ENCODE assay signal across 9 cellular contexts in genomic region chr21:46295996-46296752, GRCh38. TPM values are rescaled to one million over a fixed set of nuclear protein-coding genes. Genes with fewer than 3 reads are reported as not detected.
DNase-seq lines count a peak whose midpoint lies in the region; ATAC-seq and TF ChIP-seq lines count a peak whose summit lies in the region.
"Had no signal": no experiment of that assay in that cellular context is flagged by ENCODE, and none has a peak within 500 bp of the region (broad histone marks: within the 10 kb centered on the region; RNA-seq: fewer than 3 reads in every experiment).

No MANE protein-coding gene starts in this region.

- H3K4me1 ChIP-seq in BE2C, result peaks cover 4% of the 10 kb centered on the region; the same call in 1 of the 2 replicates
- H3K4me1 ChIP-seq in prostate gland (replicated peaks), result no peaks in the 10 kb centered on the region

- H3K4me1 Mint-ChIP-seq in IgD-negative memory B cell, result peaks cover 0 to 9% (median 7%) of the 10 kb centered on the region in 3 donors

- no peak overlapping the region for H3K4me3 ChIP-seq in BE2C (ENCODE audit: low read depth, low read length)
- H3K4me3 ChIP-seq in prostate gland, result no peak overlapping the region
- H3K4me3 ChIP-seq: GM12878 had no signal

- H3K27ac ChIP-seq in prostate gland, result no peak overlapping the region

- ATAC-seq in sciatic nerve, result peak; percentile 98

- no peaks in the 10 kb centered on the region for H3K27me3 ChIP-seq in BE2C
- no peaks in the 10 kb centered on the region for H3K27me3 ChIP-seq in prostate gland (replicated peaks; ENCODE audit: insufficient read depth)

- WGBS in prostate gland, result 38% methylated on average over 27 of the region's 29 CpGs

- H3K36me3 Mint-ChIP-seq in IgD-negative memory B cell, result peaks cover 3% of the 10 kb centered on the region

- intact Hi-C loops in sciatic nerve (cut with DNase I) (no loop called here), prostate gland (cut with DNase I) (no loop called here)

- H3K36me3 ChIP-seq in BE2C (peaks cover 18% of the 10 kb centered on the region), prostate gland (no peaks in the 10 kb centered on the region)

- TF ChIP-seq CTCF in BE2C (IDR thresholded peaks at IDR 0.05; ENCODE audit: low read depth, low read length), result no peak
- no peak for TF ChIP-seq CTCF in prostate gland (IDR thresholded peaks at IDR 0.05)

- TF ChIP-seq POLR2A in prostate gland (IDR thresholded peaks at IDR 0.05), result no peak

- H3K9me3 Mint-ChIP-seq in IgD-negative memory B cell, result no peaks in the 10 kb centered on the region

- peak; percentile 56 for DNase-seq in BE2C
- DNase-seq in activated CD8-positive, alpha-beta memory T cell treated with anti-CD3 and anti-CD28 coated beads, Interleukin-2, amount 50 U/mL, for 4 hours, result peak; percentile 60
- DNase-seq in germinal center (ENCODE audit: low spot score), result peak; percentile 88
- DNase-seq in sciatic nerve (ENCODE audit: low spot score), result peak; percentile 93
- DNase-seq in NCI-H446 (lab: John Stamatoyannopoulos, UW), result no peak
- DNase-seq in GOT3 (lab: John Stamatoyannopoulos, UW), result no peak
- DNase-seq in prostate gland (ENCODE audit: low spot score), result no peak

- no peaks in the 10 kb centered on the region for H3K27me3 Mint-ChIP-seq in IgD-negative memory B cell

- peak overlapping the region in 2 of 3 donors; percentile 42 to 89 for H3K27ac Mint-ChIP-seq in IgD-negative memory B cell

- no peaks in the 10 kb centered on the region for H3K9me3 ChIP-seq in BE2C
- H3K9me3 ChIP-seq in prostate gland, result no peaks in the 10 kb centered on the region

- H3K4me3 Mint-ChIP-seq in IgD-negative memory B cell, result peak overlapping the region in 3 of 4 donors; percentile 58 to 88 (median 75)

RNA-seq across cellular contexts. Expression of gene YBEY, which starts 10.0 kb away (rescaled TPM):
- polyA plus RNA-seq in BE2C (2012; ENCODE audit: insufficient read depth, insufficient read length, low read depth), result 8.3 TPM
- 33.8 TPM for polyA plus RNA-seq in IgD-negative memory B cell
- total RNA-seq in sciatic nerve (12.7 TPM), prostate gland (10 to 100 TPM; 28.5 to 30.0 TPM)

RNA-seq across cellular contexts. Expression of gene MCM3AP, which starts 10.8 kb away (rescaled TPM):
- polyA plus RNA-seq in BE2C (2012; ENCODE audit: insufficient read depth, insufficient read length, low read depth), result 79.8 TPM
- polyA plus RNA-seq in IgD-negative memory B cell, result 48.5 TPM
- 103 TPM for total RNA-seq in sciatic nerve
- total RNA-seq in prostate gland, result 100 to 1,000 TPM; 107 to 120 TPM

RNA-seq across cellular contexts. Expression of gene C21orf58, which starts 27.5 kb away (rescaled TPM):
- polyA plus RNA-seq in BE2C (2012; ENCODE audit: insufficient read depth, insufficient read length, low read depth), result 3.7 TPM
- polyA plus RNA-seq in IgD-negative memory B cell, result 1.3 TPM
- 4.4 TPM for total RNA-seq in sciatic nerve
- 1 to 10 TPM; 4.0 to 8.9 TPM for total RNA-seq in prostate gland

RNA-seq across cellular contexts. Expression of gene PCNT, which starts 27.8 kb away (rescaled TPM):
- polyA plus RNA-seq in BE2C (2012; ENCODE audit: insufficient read depth, insufficient read length, low read depth), result 32.9 TPM
- polyA plus RNA-seq in IgD-negative memory B cell, result 22.4 TPM
- total RNA-seq in sciatic nerve, result 41.9 TPM
- total RNA-seq in prostate gland, result 10 to 100 TPM; 33.8 to 70.9 TPM

Comparison
In these comparisons a context has a peak if more than half of its experiments do, and no peak if none do; other contexts are left out.
1. DNase-seq: peak in BE2C (single experiment), activated CD8-positive, alpha-beta memory T cell treated with anti-CD3 and anti-CD28 coated beads, Interleukin-2, amount 50 U/mL, for 4 hours (single experiment), germinal center (single experiment) and sciatic nerve (single experiment); none in NCI-H446 (0 of 2), GOT3 (single experiment) and prostate gland (single experiment).